In the genomic region with DNA sequence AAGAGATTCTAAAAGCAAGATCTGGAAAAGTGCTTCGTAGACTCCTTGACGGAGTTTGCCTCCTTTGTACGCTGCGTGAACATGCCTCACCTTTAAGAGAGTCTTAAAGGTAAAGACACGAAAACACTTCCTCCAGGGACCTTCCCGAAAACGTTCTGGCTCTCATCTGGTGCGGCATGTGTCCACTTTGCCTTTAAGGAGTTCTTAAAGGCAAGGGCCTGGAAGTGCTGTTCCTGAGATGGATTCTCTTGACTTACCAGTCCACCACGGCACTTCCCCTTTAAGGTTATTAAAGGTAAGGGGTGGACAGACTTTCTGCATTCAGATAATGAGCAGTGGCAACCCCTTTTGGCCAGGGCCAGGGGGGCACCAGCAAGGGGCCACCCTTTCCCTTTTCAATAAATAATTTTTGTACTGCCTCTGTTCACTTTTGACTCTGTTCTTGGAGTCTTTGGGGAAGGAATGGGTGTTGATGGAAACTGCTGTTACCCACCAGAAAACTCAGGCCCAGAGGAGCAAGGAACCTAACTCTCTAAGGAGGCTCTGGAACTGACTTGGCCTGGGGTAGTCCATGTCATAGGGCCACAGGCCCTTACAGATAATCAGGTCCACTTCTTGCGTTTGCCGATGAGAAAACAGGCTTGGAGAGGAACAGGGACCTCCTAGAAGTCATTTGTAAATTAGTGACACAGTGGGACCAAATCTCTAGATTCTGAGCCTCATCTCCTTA, we compare ENCODE assay signal across 6 cellular contexts. TPM values are rescaled to one million over a fixed set of nuclear protein-coding genes. Genes with fewer than 3 reads are reported as not detected.
A peak's percentile ranks its signal among the peaks of the same experiment; 100 is the strongest.
DNase-seq lines count a peak whose midpoint lies in the region; ATAC-seq lines count a peak whose summit lies in the region.

No MANE protein-coding gene starts in this region.

- ATAC-seq in activated CD8-positive, alpha-beta memory T cell treated with anti-CD3 and anti-CD28 coated beads, Interleukin-2, amount 10 ng/mL, durations not matched to agents 7 days and 5 days = peak; percentile 7

- H3K4me3 Mint-ChIP-seq in activated CD8-positive, alpha-beta memory T cell treated with anti-CD3 and anti-CD28 coated beads, Interleukin-2, amount 10 ng/mL, durations not matched to agents 7 days and 5 days = peak overlapping the region; percentile 77

- peaks cover 33% of the 10 kb centered on the region for H3K27me3 Mint-ChIP-seq in activated CD8-positive, alpha-beta memory T cell treated with anti-CD3 and anti-CD28 coated beads, Interleukin-2, amount 10 ng/mL, durations not matched to agents 7 days and 5 days

- no peaks in the 10 kb centered on the region for H3K9me3 Mint-ChIP-seq in activated CD8-positive, alpha-beta memory T cell treated with anti-CD3 and anti-CD28 coated beads, Interleukin-2, amount 10 ng/mL, durations not matched to agents 7 days and 5 days (ENCODE audit: low read depth)

- H3K27ac Mint-ChIP-seq in activated CD8-positive, alpha-beta memory T cell treated with anti-CD3 and anti-CD28 coated beads, Interleukin-2, amount 10 ng/mL, durations not matched to agents 7 days and 5 days = peak overlapping the region; percentile 80

- in situ Hi-C loops in KBM-7 (cut with MboI; ENCODE audit: low pct_unique_long_range_greater_than_20kb, low sequenced_read_pairs) = no loop called here

- peaks cover 1% of the 10 kb centered on the region for H3K36me3 Mint-ChIP-seq in activated CD8-positive, alpha-beta memory T cell treated with anti-CD3 and anti-CD28 coated beads, Interleukin-2, amount 10 ng/mL, durations not matched to agents 7 days and 5 days

- CTCF ChIA-PET in activated CD8-positive, alpha-beta memory T cell treated with anti-CD3 and anti-CD28 coated beads, Interleukin-2, amount 10 ng/mL, durations not matched to agents 7 days and 5 days (lab: Charles Lee) = interaction anchor here (0.9 to 11.1 kb wide), 9 partner anchors 9 to 64 kb away, joined by 4 to 126 read pairs (median 17); partner anchors contain the start of genes LRP10 and PRMT5

- H3K4me1 Mint-ChIP-seq in activated CD8-positive, alpha-beta memory T cell treated with anti-CD3 and anti-CD28 coated beads, Interleukin-2, amount 10 ng/mL, durations not matched to agents 7 days and 5 days = peaks cover 36% of the 10 kb centered on the region

- no peak for DNase-seq in activated CD8-positive, alpha-beta memory T cell treated with anti-CD3 and anti-CD28 coated beads, Interleukin-2, amount 10 ng/mL, durations not matched to agents 7 days and 5 days
- DNase-seq in activated CD8-positive, alpha-beta memory T cell treated with anti-CD3 and anti-CD28 coated beads for 24 hours = no peak
- peak; percentile 16 for DNase-seq in KBM-7
- peak; percentile 57 for DNase-seq in T1000 (lab: John Stamatoyannopoulos, UW)
- peak; percentile 90 for DNase-seq in glomerular visceral epithelial cell (ENCODE audit: extremely low spot score)
- peak; percentile 18 for DNase-seq in stimulated activated CD4-positive, alpha-beta T cell treated with anti-CD3 and anti-CD28 coated beads, Interleukin-4, amount 100 ng/mL, for 1 hour

RNA-seq across cellular contexts. Expression of gene REM2, which starts 4.4 kb away (rescaled TPM):
- under 1 TPM; 0.26 to 0.93 TPM for total RNA-seq in activated CD8-positive, alpha-beta memory T cell treated with anti-CD3 and anti-CD28 coated beads, Interleukin-2, amount 10 ng/mL, durations not matched to agents 7 days and 5 days

RNA-seq across cellular contexts. Expression of gene LRP10, which starts 15.9 kb away (rescaled TPM):
- total RNA-seq in activated CD8-positive, alpha-beta memory T cell treated with anti-CD3 and anti-CD28 coated beads, Interleukin-2, amount 10 ng/mL, durations not matched to agents 7 days and 5 days = 10 to 100 TPM; 59.0 to 60.1 TPM

RNA-seq across cellular contexts. Expression of gene RBM23, which starts 31.5 kb away (rescaled TPM):
- 10 to 100 TPM; 82.9 to 96.7 TPM for total RNA-seq in activated CD8-positive, alpha-beta memory T cell treated with anti-CD3 and anti-CD28 coated beads, Interleukin-2, amount 10 ng/mL, durations not matched to agents 7 days and 5 days

RNA-seq across cellular contexts. Expression of gene PRMT5, which starts 41.8 kb away (rescaled TPM):
- total RNA-seq in activated CD8-positive, alpha-beta memory T cell treated with anti-CD3 and anti-CD28 coated beads, Interleukin-2, amount 10 ng/mL, durations not matched to agents 7 days and 5 days = 10 to 100 TPM; 49.2 to 84.0 TPM

RNA-seq across cellular contexts. Expression of gene MMP14, which starts 51.0 kb away (rescaled TPM):
- 1 to 10 TPM; 1.3 to 2.5 TPM for total RNA-seq in activated CD8-positive, alpha-beta memory T cell treated with anti-CD3 and anti-CD28 coated beads, Interleukin-2, amount 10 ng/mL, durations not matched to agents 7 days and 5 days

Comparison
In these comparisons a context has a peak if more than half of its experiments do, and no peak if none do; other contexts are left out.
1. DNase-seq: peak in KBM-7 (single experiment), T1000 (single experiment), glomerular visceral epithelial cell (single experiment) and stimulated activated CD4-positive, alpha-beta T cell treated with anti-CD3 and anti-CD28 coated beads, Interleukin-4, amount 100 ng/mL, for 1 hour (single experiment); none in activated CD8-positive, alpha-beta memory T cell treated with anti-CD3 and anti-CD28 coated beads, Interleukin-2, amount 10 ng/mL, durations not matched to agents 7 days and 5 days (single experiment) and activated CD8-positive, alpha-beta memory T cell treated with anti-CD3 and anti-CD28 coated beads for 24 hours (single experiment).